Comparison of ENCODE assay signal across 1 cellular context in the genomic region with DNA sequence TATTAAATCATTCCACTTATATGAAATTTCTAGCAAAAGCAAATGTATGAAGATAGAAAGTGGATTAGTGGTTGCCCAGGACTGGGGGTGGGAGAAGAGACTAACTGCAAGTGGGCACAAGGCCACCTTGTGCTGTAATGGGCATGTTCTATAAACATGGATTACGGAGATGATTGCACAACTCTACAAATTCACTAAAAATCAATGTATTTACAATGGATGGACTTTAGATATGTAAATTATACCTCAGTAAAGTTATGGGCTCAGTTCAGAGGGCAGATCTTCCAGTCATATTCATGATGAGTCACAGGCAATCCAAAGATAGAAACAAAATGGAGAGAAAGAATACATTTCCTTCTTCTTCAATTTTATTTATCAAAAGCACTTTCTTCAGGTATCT.
TF ChIP-seq lines count a peak whose summit lies in the region.

No MANE protein-coding gene starts in this region.

TF ChIP-seq in IMR-90, 13 proteins besides CTCF, POLR2A, EP300 and RAD21 (continued from another document):
- TF ChIP-seq CEBPB (IDR thresholded peaks at IDR 0.05; ENCODE audit: low read depth, low read length) = peak; percentile 79
